ENCODE assay signal across 30 cellular contexts in genomic region chr7:12378389-12378788, GRCh38. TPM values are rescaled to one million over a fixed set of nuclear protein-coding genes. Genes with fewer than 3 reads are reported as not detected.
"Had no signal": no experiment of that assay in that cellular context is flagged by ENCODE, and none has a peak within 500 bp of the region (broad histone marks: within the 10 kb centered on the region; RNA-seq: fewer than 3 reads in every experiment).

No MANE protein-coding gene starts in this region.

- H3K4me3 ChIP-seq: esophagus squamous epithelium, heart right ventricle, lower lobe of right lung, ovary, psoas muscle, sigmoid colon, stomach, thyroid gland had no signal

- ATAC-seq: effector memory CD8-positive, alpha-beta T cell; heart right ventricle; left colon; lower lobe of right lung; naive thymus-derived CD8-positive, alpha-beta T cell; psoas muscle; stimulated activated effector memory CD8-positive, alpha-beta T cell treated with anti-CD3 and anti-CD28 coated beads, Interleukin-12 subunit alpha, Interleukin-12 subunit beta, amount 100 ng/mL, for 72 hours had no signal

- H3K27me3 ChIP-seq: esophagus squamous epithelium, heart right ventricle, ovary, sigmoid colon, stomach, thyroid gland had no signal

- H3K36me3 ChIP-seq: esophagus squamous epithelium, heart right ventricle, lower lobe of right lung, ovary, sigmoid colon, stomach, thyroid gland had no signal

- FAIRE-seq: endometrium, islet of Langerhans had no signal

- H3K36me3 Mint-ChIP-seq: naive thymus-derived CD8-positive, alpha-beta T cell; stimulated activated effector memory CD8-positive, alpha-beta T cell treated with anti-CD3 and anti-CD28 coated beads, Interleukin-12 subunit alpha, Interleukin-12 subunit beta, amount 100 ng/mL, for 72 hours had no signal

- H3K4me1 Mint-ChIP-seq: central memory CD8-positive, alpha-beta T cell; naive thymus-derived CD8-positive, alpha-beta T cell; nephron progenitor cell; stimulated activated effector memory CD8-positive, alpha-beta T cell treated with anti-CD3 and anti-CD28 coated beads, Interleukin-12 subunit alpha, Interleukin-12 subunit beta, amount 100 ng/mL, for 72 hours had no signal

- DNase-seq: cortex of kidney; effector memory CD8-positive, alpha-beta T cell; erythroblast; esophagus squamous epithelium; foreskin melanocyte; glutamatergic neuron; heart right ventricle; hippocampal formation; left colon; lower lobe of right lung; naive thymus-derived CD8-positive, alpha-beta T cell; nephron progenitor cell; nucleus accumbens; ovary; posterior cingulate gyrus; psoas muscle; sigmoid colon; stimulated activated CD4-positive, alpha-beta T cell treated with anti-CD3 and anti-CD28 coated beads, Interleukin-2, amount 100 ng/mL, for 24 hours; stimulated activated CD4-positive, alpha-beta T cell treated with anti-CD3 and anti-CD28 coated beads, Interleukin-4, amount 100 ng/mL, for 24 hours; stimulated activated naive CD4-positive, alpha-beta T cell treated with Interleukin-2 at 50 U/mL for 16 hours; stomach; thyroid gland had no signal

- H3K4me1 ChIP-seq: esophagus squamous epithelium, heart right ventricle, lower lobe of right lung, psoas muscle, sigmoid colon, stomach, thyroid gland had no signal

- H3K9me3 ChIP-seq: esophagus squamous epithelium, heart right ventricle, lower lobe of right lung, ovary, psoas muscle, sigmoid colon, stomach, thyroid gland had no signal

- H3K27ac Mint-ChIP-seq: effector memory CD8-positive, alpha-beta T cell; naive thymus-derived CD8-positive, alpha-beta T cell; nephron progenitor cell; stimulated activated effector memory CD8-positive, alpha-beta T cell treated with anti-CD3 and anti-CD28 coated beads, Interleukin-12 subunit alpha, Interleukin-12 subunit beta, amount 100 ng/mL, for 72 hours; type B pancreatic cell had no signal

- H3K4me3 Mint-ChIP-seq: central memory CD8-positive, alpha-beta T cell; effector memory CD8-positive, alpha-beta T cell; naive thymus-derived CD8-positive, alpha-beta T cell; nephron progenitor cell; stimulated activated effector memory CD8-positive, alpha-beta T cell treated with anti-CD3 and anti-CD28 coated beads, Interleukin-12 subunit alpha, Interleukin-12 subunit beta, amount 100 ng/mL, for 72 hours; type B pancreatic cell had no signal

- H3K27me3 Mint-ChIP-seq: central memory CD8-positive, alpha-beta T cell; type B pancreatic cell had no signal

- H3K9me3 Mint-ChIP-seq: central memory CD8-positive, alpha-beta T cell; effector memory CD8-positive, alpha-beta T cell; naive thymus-derived CD8-positive, alpha-beta T cell; nephron progenitor cell; stimulated activated effector memory CD8-positive, alpha-beta T cell treated with anti-CD3 and anti-CD28 coated beads, Interleukin-12 subunit alpha, Interleukin-12 subunit beta, amount 100 ng/mL, for 72 hours; type B pancreatic cell had no signal

- H3K27ac ChIP-seq: esophagus squamous epithelium, heart right ventricle, lower lobe of right lung, ovary, psoas muscle, sigmoid colon, stomach, thyroid gland had no signal

RNA-seq across cellular contexts. Expression of gene VWDE, which starts 25.3 kb away (rescaled TPM):
- total RNA-seq: mesenteric fat pad, myocyte, subcutaneous adipose tissue had no signal
- polyA plus RNA-seq: heart right ventricle, psoas muscle had no signal
